1 cellular context compared by ENCODE assay signal in the genomic region with DNA sequence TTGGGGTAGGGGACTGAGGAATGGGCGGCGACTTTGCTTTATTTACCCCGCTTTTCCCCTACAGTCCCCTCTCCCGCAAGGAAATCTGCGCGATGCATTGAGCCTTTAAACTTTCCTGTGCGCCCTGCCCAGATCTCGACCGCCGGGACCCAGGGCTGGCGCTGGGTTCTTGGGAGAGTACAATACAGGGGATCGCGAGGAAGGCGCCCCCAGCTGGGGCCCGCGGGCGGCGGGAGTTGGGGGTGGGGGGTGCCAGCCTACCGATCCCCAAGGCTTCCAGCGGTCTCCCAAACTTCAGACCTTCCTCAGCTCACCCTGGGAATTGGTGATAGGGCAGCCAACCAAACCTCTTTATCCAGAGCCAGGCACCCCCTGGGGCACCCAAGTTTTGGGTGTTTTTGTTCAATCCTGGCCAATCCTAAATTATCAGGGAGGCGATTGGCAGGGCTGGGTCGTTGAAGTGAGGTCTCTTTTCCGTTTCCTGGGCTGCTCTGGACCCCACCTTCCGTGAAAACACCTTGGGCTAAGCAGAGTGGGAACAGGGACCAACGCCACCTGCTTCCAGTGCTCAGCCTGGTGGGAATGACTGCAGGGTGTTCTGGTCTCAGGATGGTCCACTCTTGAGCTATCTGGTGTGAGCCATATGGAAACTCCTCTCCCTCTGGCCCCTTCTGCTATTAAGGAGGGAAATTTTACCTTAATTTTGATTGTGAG.
TF ChIP-seq lines count a peak whose summit lies in the region.

No MANE protein-coding gene starts in this region.

TF ChIP-seq in HEK293, 187 proteins besides CTCF, POLR2A, EP300 and RAD21:
- TF ChIP-seq, protein P1, sequence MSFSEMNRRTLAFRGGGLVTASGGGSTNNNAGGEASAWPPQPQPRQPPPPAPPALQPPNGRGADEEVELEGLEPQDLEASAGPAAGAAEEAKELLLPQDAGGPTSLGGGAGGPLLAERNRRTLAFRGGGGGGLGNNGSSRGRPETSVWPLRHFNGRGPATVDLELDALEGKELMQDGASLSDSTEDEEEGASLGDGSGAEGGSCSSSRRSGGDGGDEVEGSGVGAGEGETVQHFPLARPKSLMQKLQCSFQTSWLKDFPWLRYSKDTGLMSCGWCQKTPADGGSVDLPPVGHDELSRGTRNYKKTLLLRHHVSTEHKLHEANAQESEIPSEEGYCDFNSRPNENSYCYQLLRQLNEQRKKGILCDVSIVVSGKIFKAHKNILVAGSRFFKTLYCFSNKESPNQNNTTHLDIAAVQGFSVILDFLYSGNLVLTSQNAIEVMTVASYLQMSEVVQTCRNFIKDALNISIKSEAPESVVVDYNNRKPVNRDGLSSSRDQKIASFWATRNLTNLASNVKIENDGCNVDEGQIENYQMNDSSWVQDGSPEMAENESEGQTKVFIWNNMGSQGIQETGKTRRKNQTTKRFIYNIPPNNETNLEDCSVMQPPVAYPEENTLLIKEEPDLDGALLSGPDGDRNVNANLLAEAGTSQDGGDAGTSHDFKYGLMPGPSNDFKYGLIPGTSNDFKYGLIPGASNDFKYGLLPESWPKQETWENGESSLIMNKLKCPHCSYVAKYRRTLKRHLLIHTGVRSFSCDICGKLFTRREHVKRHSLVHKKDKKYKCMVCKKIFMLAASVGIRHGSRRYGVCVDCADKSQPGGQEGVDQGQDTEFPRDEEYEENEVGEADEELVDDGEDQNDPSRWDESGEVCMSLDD (tag by site-specific recombination; IDR thresholded peaks at IDR 0.05): 0 out of 2 replicates have a peak, but pooled peaks have one; percentile 46
- TF ChIP-seq ZBTB8A (tag by site-specific recombination; IDR thresholded peaks at IDR 0.05) (0 out of 2 replicates have a peak, but pooled peaks have one; percentile 13), ZNF555 (tag by site-specific recombination; conservative IDR thresholded peaks at IDR 0.05) (no peak), RBAK (tag by site-specific recombination; IDR thresholded peaks at IDR 0.05) (no peak), ZBTB1 (tag by site-specific recombination; IDR thresholded peaks at IDR 0.05) (no peak), GLIS1 (tag by site-specific recombination; IDR thresholded peaks at IDR 0.05) (peak; percentile 35; the same call in 1 of the 2 replicates), MZF1 (tag by site-specific recombination; IDR thresholded peaks at IDR 0.05; ENCODE audit: borderline replicate concordance) (no peak), ZNF335 (tag by site-specific recombination; conservative IDR thresholded peaks at IDR 0.05) (peak; percentile 84)
- TF ChIP-seq, protein P2, sequence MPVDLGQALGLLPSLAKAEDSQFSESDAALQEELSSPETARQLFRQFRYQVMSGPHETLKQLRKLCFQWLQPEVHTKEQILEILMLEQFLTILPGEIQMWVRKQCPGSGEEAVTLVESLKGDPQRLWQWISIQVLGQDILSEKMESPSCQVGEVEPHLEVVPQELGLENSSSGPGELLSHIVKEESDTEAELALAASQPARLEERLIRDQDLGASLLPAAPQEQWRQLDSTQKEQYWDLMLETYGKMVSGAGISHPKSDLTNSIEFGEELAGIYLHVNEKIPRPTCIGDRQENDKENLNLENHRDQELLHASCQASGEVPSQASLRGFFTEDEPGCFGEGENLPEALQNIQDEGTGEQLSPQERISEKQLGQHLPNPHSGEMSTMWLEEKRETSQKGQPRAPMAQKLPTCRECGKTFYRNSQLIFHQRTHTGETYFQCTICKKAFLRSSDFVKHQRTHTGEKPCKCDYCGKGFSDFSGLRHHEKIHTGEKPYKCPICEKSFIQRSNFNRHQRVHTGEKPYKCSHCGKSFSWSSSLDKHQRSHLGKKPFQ (tag by site-specific recombination; IDR thresholded peaks at IDR 0.05): peak; percentile 44; the same call in 1 of the 2 replicates
- TF ChIP-seq, protein P3, sequence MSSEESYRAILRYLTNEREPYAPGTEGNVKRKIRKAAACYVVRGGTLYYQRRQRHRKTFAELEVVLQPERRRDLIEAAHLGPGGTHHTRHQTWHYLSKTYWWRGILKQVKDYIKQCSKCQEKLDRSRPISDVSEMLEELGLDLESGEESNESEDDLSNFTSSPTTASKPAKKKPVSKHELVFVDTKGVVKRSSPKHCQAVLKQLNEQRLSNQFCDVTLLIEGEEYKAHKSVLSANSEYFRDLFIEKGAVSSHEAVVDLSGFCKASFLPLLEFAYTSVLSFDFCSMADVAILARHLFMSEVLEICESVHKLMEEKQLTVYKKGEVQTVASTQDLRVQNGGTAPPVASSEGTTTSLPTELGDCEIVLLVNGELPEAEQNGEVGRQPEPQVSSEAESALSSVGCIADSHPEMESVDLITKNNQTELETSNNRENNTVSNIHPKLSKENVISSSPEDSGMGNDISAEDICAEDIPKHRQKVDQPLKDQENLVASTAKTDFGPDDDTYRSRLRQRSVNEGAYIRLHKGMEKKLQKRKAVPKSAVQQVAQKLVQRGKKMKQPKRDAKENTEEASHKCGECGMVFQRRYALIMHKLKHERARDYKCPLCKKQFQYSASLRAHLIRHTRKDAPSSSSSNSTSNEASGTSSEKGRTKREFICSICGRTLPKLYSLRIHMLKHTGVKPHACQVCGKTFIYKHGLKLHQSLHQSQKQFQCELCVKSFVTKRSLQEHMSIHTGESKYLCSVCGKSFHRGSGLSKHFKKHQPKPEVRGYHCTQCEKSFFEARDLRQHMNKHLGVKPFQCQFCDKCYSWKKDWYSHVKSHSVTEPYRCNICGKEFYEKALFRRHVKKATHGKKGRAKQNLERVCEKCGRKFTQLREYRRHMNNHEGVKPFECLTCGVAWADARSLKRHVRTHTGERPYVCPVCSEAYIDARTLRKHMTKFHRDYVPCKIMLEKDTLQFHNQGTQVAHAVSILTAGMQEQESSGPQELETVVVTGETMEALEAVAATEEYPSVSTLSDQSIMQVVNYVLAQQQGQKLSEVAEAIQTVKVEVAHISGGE (tag by site-specific recombination; conservative IDR thresholded peaks at IDR 0.05; ENCODE audit: low read depth): no peak
